Comparison of ENCODE assay signal across 10 cellular contexts in genomic region chr2:237449193-237449797, GRCh38. TPM values are rescaled to one million over a fixed set of nuclear protein-coding genes. Genes with fewer than 3 reads are reported as not detected.
DNase-seq lines count a peak whose midpoint lies in the region; ATAC-seq and TF ChIP-seq lines count a peak whose summit lies in the region.
"Had no signal": no experiment of that assay in that cellular context is flagged by ENCODE, and none has a peak within 500 bp of the region (broad histone marks: within the 10 kb centered on the region; RNA-seq: fewer than 3 reads in every experiment).

No MANE protein-coding gene starts in this region.

- peak; percentile 93 to 96 (median 96) for ATAC-seq in psoas muscle

- no peaks in the 10 kb centered on the region for H3K36me3 ChIP-seq in cardiac muscle cell
- no peaks in the 10 kb centered on the region for H3K36me3 ChIP-seq in psoas muscle (ENCODE audit: insufficient read depth in 1 of 2, low read depth in 1 of 2)

- H3K27me3 ChIP-seq in cardiac muscle cell (no peaks in the 10 kb centered on the region), psoas muscle (ENCODE audit: insufficient read depth in 3 of 3, low read length in 2 of 3) (no peaks in the 10 kb centered on the region)

- no peak for TF ChIP-seq CTCF in C4-2B (conservative IDR thresholded peaks at IDR 0.05)
- no peak for TF ChIP-seq CTCF in cardiac muscle cell (IDR thresholded peaks at IDR 0.05; ENCODE audit: low read depth, low read length)
- TF ChIP-seq CTCF in psoas muscle (IDR thresholded peaks at IDR 0.05): no peak

- no peak overlapping the region for H3K4me3 Mint-ChIP-seq in activated T-helper 2 cell treated with anti-CD3 and anti-CD28 coated beads, Interferon-gamma antibody, Interleukin-2, Interleukin-4, amounts not matched to agents 10 μg/mL and 5 μg/mL and 100 μg/mL, durations not matched to agents 14 hours and 24 hours and 36 hours (ENCODE audit: low read depth)
- H3K4me3 Mint-ChIP-seq: activated CD4-positive, alpha-beta T cell treated with anti-CD3 and anti-CD28 coated beads, Interleukin-2, amount 10 ng/mL, durations not matched to agents 24 days and 14 days had no signal

- H3K27ac Mint-ChIP-seq in activated T-helper 2 cell treated with anti-CD3 and anti-CD28 coated beads, Interferon-gamma antibody, Interleukin-2, Interleukin-4, amounts not matched to agents 10 μg/mL and 5 μg/mL and 100 μg/mL, durations not matched to agents 14 hours and 24 hours and 36 hours: no peak overlapping the region
- H3K27ac Mint-ChIP-seq: activated CD4-positive, alpha-beta T cell treated with anti-CD3 and anti-CD28 coated beads, Interleukin-2, amount 10 ng/mL, durations not matched to agents 24 days and 14 days had no signal

- H3K4me1 Mint-ChIP-seq in activated T-helper 2 cell treated with anti-CD3 and anti-CD28 coated beads, Interferon-gamma antibody, Interleukin-2, Interleukin-4, amounts not matched to agents 10 μg/mL and 5 μg/mL and 100 μg/mL, durations not matched to agents 14 hours and 24 hours and 36 hours (ENCODE audit: low read depth): no peaks in the 10 kb centered on the region

- H3K27ac ChIP-seq in C4-2B (peak overlapping the region; percentile 2; the same call in 1 of the 2 replicates), cardiac muscle cell (no peak overlapping the region), psoas muscle (peak overlapping the region; percentile 80)

- no peaks in the 10 kb centered on the region for H3K36me3 Mint-ChIP-seq in activated T-helper 2 cell treated with anti-CD3 and anti-CD28 coated beads, Interferon-gamma antibody, Interleukin-2, Interleukin-4, amounts not matched to agents 10 μg/mL and 5 μg/mL and 100 μg/mL, durations not matched to agents 14 hours and 24 hours and 36 hours (ENCODE audit: low read depth)

- no peaks in the 10 kb centered on the region for H3K9me3 Mint-ChIP-seq in activated T-helper 2 cell treated with anti-CD3 and anti-CD28 coated beads, Interferon-gamma antibody, Interleukin-2, Interleukin-4, amounts not matched to agents 10 μg/mL and 5 μg/mL and 100 μg/mL, durations not matched to agents 14 hours and 24 hours and 36 hours

- H3K9me3 ChIP-seq in cardiac muscle cell (ENCODE audit: low read depth) (no peaks in the 10 kb centered on the region), psoas muscle (no peaks in the 10 kb centered on the region)

- H3K4me3 ChIP-seq in cardiac muscle cell (no peak overlapping the region), psoas muscle (no peak overlapping the region)

- DNase-seq in NCI-H226 (peak; percentile 79), cardiac muscle cell (ENCODE audit: low read depth in 1 of 2, low spot score in 1 of 2) (peak; percentile 22 to 74), psoas muscle (peak; percentile 72 to 88), NCI-H2227 (lab: John Stamatoyannopoulos, UW; ENCODE audit: unreplicated experiment) (no peak), NCI-H187 (lab: John Stamatoyannopoulos, UW) (no peak), activated gamma-delta T cell (lab: John Stamatoyannopoulos, UW) (no peak)
- no peak for DNase-seq in activated T-helper 2 cell treated with anti-CD3 and anti-CD28 coated beads, Interferon-gamma antibody, Interleukin-2, Interleukin-4, amounts not matched to agents 10 μg/mL and 5 μg/mL and 100 μg/mL, durations not matched to agents 14 hours and 24 hours and 36 hours (ENCODE audit: low spot score)
- DNase-seq: activated CD4-positive, alpha-beta T cell treated with anti-CD3 and anti-CD28 coated beads, Interleukin-2, amount 10 ng/mL, durations not matched to agents 24 days and 14 days; NCI-H1417 treated with DMSO at 0.1 percent for 48 hours had no signal

- intact Hi-C loops in psoas muscle (cut with DNase I): no loop called here
- intact Hi-C loops in activated T-helper 2 cell treated with anti-CD3 and anti-CD28 coated beads, Interferon-gamma antibody, Interleukin-2, Interleukin-4, amounts not matched to agents 10 μg/mL and 5 μg/mL and 100 μg/mL, durations not matched to agents 14 hours and 24 hours and 36 hours (cut with micrococcal nuclease): no loop called here

- peaks cover 5% of the 10 kb centered on the region for H3K4me1 ChIP-seq in cardiac muscle cell (ENCODE audit: low read depth)
- peaks cover 20% of the 10 kb centered on the region for H3K4me1 ChIP-seq in psoas muscle

- WGBS in psoas muscle, 3 donors: 20 to 43% (median 23%) methylated on average over 11 of the region's 11 CpGs

- H3K27me3 Mint-ChIP-seq in activated T-helper 2 cell treated with anti-CD3 and anti-CD28 coated beads, Interferon-gamma antibody, Interleukin-2, Interleukin-4, amounts not matched to agents 10 μg/mL and 5 μg/mL and 100 μg/mL, durations not matched to agents 14 hours and 24 hours and 36 hours (ENCODE audit: low read depth): no peaks in the 10 kb centered on the region
- H3K27me3 Mint-ChIP-seq: activated CD4-positive, alpha-beta T cell treated with anti-CD3 and anti-CD28 coated beads, Interleukin-2, amount 10 ng/mL, durations not matched to agents 24 days and 14 days had no signal

RNA-seq across cellular contexts. Expression of gene COL6A3, which starts 35.3 kb away (rescaled TPM):
- total RNA-seq in cardiac muscle cell: 4.1 and 4.7 TPM in 2 replicates
- 0.24 and 1.3 TPM in 2 replicates for polyA plus RNA-seq in cardiac muscle cell
- total RNA-seq in psoas muscle: 10 to 100 TPM; 59.1 to 75.2 (median 71.4) TPM
- 10 to 100 TPM; 15.5 to 23.2 (median 21.3) TPM for polyA plus RNA-seq in psoas muscle
- total RNA-seq in activated T-helper 2 cell treated with anti-CD3 and anti-CD28 coated beads, Interferon-gamma antibody, Interleukin-2, Interleukin-4, amounts not matched to agents 10 μg/mL and 5 μg/mL and 100 μg/mL, durations not matched to agents 14 hours and 24 hours and 36 hours: 7.9 and 9.2 TPM in 2 replicates

RNA-seq across cellular contexts. Expression of gene MLPH, which starts 37.8 kb away (rescaled TPM):
- total RNA-seq in cardiac muscle cell (0.11 and 0.27 TPM in 2 replicates), psoas muscle (1 to 10 TPM in 3 of 4 donors, under 1 TPM in 1; 0.91 to 7.8 (median 3.2) TPM)
- polyA plus RNA-seq in cardiac muscle cell (1.4 TPM in 1 of 2 replicates, not detected in the other), psoas muscle (1 to 10 TPM; 1.4 to 5.6 (median 1.9) TPM)
- not detected in 2 replicates for total RNA-seq in activated T-helper 2 cell treated with anti-CD3 and anti-CD28 coated beads, Interferon-gamma antibody, Interleukin-2, Interleukin-4, amounts not matched to agents 10 μg/mL and 5 μg/mL and 100 μg/mL, durations not matched to agents 14 hours and 24 hours and 36 hours
- total RNA-seq: activated CD4-positive, alpha-beta T cell treated with anti-CD3 and anti-CD28 coated beads, Interleukin-2, amount 10 ng/mL, durations not matched to agents 24 days and 14 days had no signal

Comparison
In these comparisons a context has a peak if more than half of its experiments do, and no peak if none do; other contexts are left out.
1. DNase-seq: peak in NCI-H226 (single experiment), cardiac muscle cell (2 of 2) and psoas muscle (2 of 2); none in NCI-H2227 (single experiment), activated T-helper 2 cell treated with anti-CD3 and anti-CD28 coated beads, Interferon-gamma antibody, Interleukin-2, Interleukin-4, amounts not matched to agents 10 μg/mL and 5 μg/mL and 100 μg/mL, durations not matched to agents 14 hours and 24 hours and 36 hours (single experiment), NCI-H187 (0 of 2) and activated gamma-delta T cell (single experiment).